ENCODE assay signal across 24 cellular contexts in genomic region chr20:63576311-63576710, GRCh38. TPM values are rescaled to one million over a fixed set of nuclear protein-coding genes. Genes with fewer than 3 reads are reported as not detected.
DNase-seq lines count a peak whose midpoint lies in the region; ATAC-seq and TF ChIP-seq lines count a peak whose summit lies in the region.
"Had no signal": no experiment of that assay in that cellular context is flagged by ENCODE, and none has a peak within 500 bp of the region (broad histone marks: within the 10 kb centered on the region; RNA-seq: fewer than 3 reads in every experiment).

No MANE protein-coding gene starts in this region.

- ATAC-seq in natural killer cell treated with Interleukin-12 subunit alpha and Interleukin-12 subunit beta and Interleukin-15 and Interleukin-18, amount 100 ng/mL, for 72 hours: no peak
- no peak for ATAC-seq in natural killer cell
- ATAC-seq: activated CD8-positive, alpha-beta memory T cell treated with anti-CD3 and anti-CD28 coated beads, Interleukin-2, amount 10 ng/mL, durations not matched to agents 7 days and 5 days; activated T-cell treated with anti-CD3 and anti-CD28 coated beads, Interleukin-2, amount 50 U/mL, for 4 hours; Panc1 had no signal

- H3K4me1 Mint-ChIP-seq in natural killer cell treated with Interleukin-12 subunit alpha and Interleukin-12 subunit beta and Interleukin-15 and Interleukin-18, amount 100 ng/mL, for 72 hours (ENCODE audit: low read depth in 2 of 2): peaks cover 0 to 5% of the 10 kb centered on the region in 2 donors
- H3K4me1 Mint-ChIP-seq in natural killer cell (peaks cover 0 to 4% of the 10 kb centered on the region in 2 donors), immature natural killer cell (peaks cover 0 to 3% of the 10 kb centered on the region in 2 donors)
- H3K4me1 Mint-ChIP-seq: activated CD8-positive, alpha-beta memory T cell treated with anti-CD3 and anti-CD28 coated beads, Interleukin-2, amount 10 ng/mL, durations not matched to agents 7 days and 5 days had no signal

- H3K36me3 Mint-ChIP-seq in natural killer cell treated with Interleukin-12 subunit alpha and Interleukin-12 subunit beta and Interleukin-15 and Interleukin-18, amount 100 ng/mL, for 72 hours: no peaks in the 10 kb centered on the region
- H3K36me3 Mint-ChIP-seq in natural killer cell: no peaks in the 10 kb centered on the region
- no peaks in the 10 kb centered on the region for H3K36me3 Mint-ChIP-seq in immature natural killer cell
- H3K36me3 Mint-ChIP-seq: activated CD8-positive, alpha-beta memory T cell treated with anti-CD3 and anti-CD28 coated beads, Interleukin-2, amount 10 ng/mL, durations not matched to agents 7 days and 5 days; IgD-negative memory B cell had no signal

- no peak overlapping the region for H3K4me3 ChIP-seq in HEK293 (ENCODE audit: low read depth, low read length)
- H3K4me3 ChIP-seq: adrenal gland, psoas muscle, tibial artery had no signal

- intact Hi-C loops in natural killer cell (cut with micrococcal nuclease): no loop called here

- peak overlapping the region; percentile 41 for H3K4me3 Mint-ChIP-seq in natural killer cell treated with Interleukin-12 subunit alpha and Interleukin-12 subunit beta and Interleukin-15 and Interleukin-18, amount 100 ng/mL, for 72 hours
- H3K4me3 Mint-ChIP-seq in natural killer cell: no peak overlapping the region
- peak overlapping the region in 3 of 5 donors; percentile 29 to 53 (median 46) for H3K4me3 Mint-ChIP-seq in immature natural killer cell
- H3K4me3 Mint-ChIP-seq: activated CD8-positive, alpha-beta memory T cell treated with anti-CD3 and anti-CD28 coated beads, Interleukin-2, amount 10 ng/mL, durations not matched to agents 7 days and 5 days; activated T-cell treated with anti-CD3 and anti-CD28 coated beads, Interleukin-2, amount 50 U/mL, for 4 hours had no signal

- TF ChIP-seq CTCF in natural killer cell (IDR thresholded peaks at IDR 0.05) (no peak), HEK293 (tag by site-specific recombination; IDR thresholded peaks at IDR 0.05) (no peak)

- H3K27ac Mint-ChIP-seq in natural killer cell treated with Interleukin-12 subunit alpha and Interleukin-12 subunit beta and Interleukin-15 and Interleukin-18, amount 100 ng/mL, for 72 hours: no peak overlapping the region
- H3K27ac Mint-ChIP-seq in natural killer cell (no peak overlapping the region), immature natural killer cell (no peak overlapping the region)
- H3K27ac Mint-ChIP-seq: activated CD8-positive, alpha-beta memory T cell treated with anti-CD3 and anti-CD28 coated beads, Interleukin-2, amount 10 ng/mL, durations not matched to agents 7 days and 5 days; IgD-negative memory B cell had no signal

- 0 out of 2 replicates have a peak, but pooled peaks cover 3% of the 10 kb centered on the region for H3K4me1 ChIP-seq in HEK293 (ENCODE audit: control insufficient read depth, insufficient read depth, low read length)

- POLR2A ChIA-PET in HEK293 (lab: Yijun Ruan, JAX): interaction anchor here (0.6 kb wide), 1 partner anchor 27 kb away, joined by 4 read pairs; no protein-coding TSS in a partner anchor

- no peaks in the 10 kb centered on the region for H3K9me3 Mint-ChIP-seq in natural killer cell treated with Interleukin-12 subunit alpha and Interleukin-12 subunit beta and Interleukin-15 and Interleukin-18, amount 100 ng/mL, for 72 hours
- H3K9me3 Mint-ChIP-seq in natural killer cell (no peaks in the 10 kb centered on the region), immature natural killer cell (no peaks in the 10 kb centered on the region)
- H3K9me3 Mint-ChIP-seq: activated T-cell treated with anti-CD3 and anti-CD28 coated beads, Interleukin-2, amount 50 U/mL, for 4 hours; IgD-negative memory B cell had no signal

- no peak for DNase-seq in natural killer cell treated with Interleukin-12 subunit alpha and Interleukin-12 subunit beta and Interleukin-15 and Interleukin-18, amount 100 ng/mL, for 72 hours (ENCODE audit: low spot score)
- DNase-seq in natural killer cell: no peak
- DNase-seq in immature natural killer cell: no peak
- DNase-seq in NCI-H2227 (lab: John Stamatoyannopoulos, UW; ENCODE audit: unreplicated experiment): no peak
- DNase-seq in ecto neural progenitor cell (ENCODE audit: low spot score): no peak
- DNase-seq in hypothalamus (lab: John Stamatoyannopoulos, UW): no peak
- DNase-seq: activated CD4-positive, alpha-beta T cell treated with anti-CD3 and anti-CD28 coated beads for 48 hours; activated CD8-positive, alpha-beta memory T cell treated with anti-CD3 and anti-CD28 coated beads, Interleukin-2, amount 10 ng/mL, durations not matched to agents 7 days and 5 days; activated naive CD4-positive, alpha-beta T cell; activated T-cell treated with anti-CD3 and anti-CD28 coated beads, Interleukin-2, amount 50 U/mL, for 4 hours; adrenal gland; cerebellar nuclear complex; NCI-H1436 treated with DMSO at 0.1 percent for 48 hours; occipital lobe; SHP77; stimulated activated CD4-positive, alpha-beta T cell treated with anti-CD3 and anti-CD28 coated beads, Interleukin-4, amount 100 ng/mL, for 1 hour; tibial artery had no signal

- peaks cover 0 to 3% of the 10 kb centered on the region in 2 experiments; a peak in 1 of 3 replicates for H3K36me3 ChIP-seq in HEK293 (ENCODE audit: control insufficient read depth in 2 of 2, insufficient read depth in 1 of 2, low read length in 2 of 2)
- H3K36me3 ChIP-seq: adrenal gland had no signal

- no peak overlapping the region for H3K27ac ChIP-seq in HEK293 (ENCODE audit: extremely low read depth, low read depth, low read length)
- H3K27ac ChIP-seq: adrenal gland, C4-2B, psoas muscle, tibial artery had no signal

- no peaks in the 10 kb centered on the region for H3K9me3 ChIP-seq in HEK293 (ENCODE audit: control insufficient read depth, insufficient read depth, low read depth, low read length)
- H3K9me3 ChIP-seq: adrenal gland, psoas muscle, tibial artery had no signal

- CTCF ChIA-PET in HEK293 (lab: Yijun Ruan, JAX): no interaction called here

- peaks cover 5 to 6% of the 10 kb centered on the region in 2 donors for H3K27me3 Mint-ChIP-seq in natural killer cell treated with Interleukin-12 subunit alpha and Interleukin-12 subunit beta and Interleukin-15 and Interleukin-18, amount 100 ng/mL, for 72 hours
- H3K27me3 Mint-ChIP-seq in natural killer cell (ENCODE audit: low read depth in 2 of 2) (peaks cover 0 to 9% of the 10 kb centered on the region in 2 donors), immature natural killer cell (ENCODE audit: low read depth in 3 of 3) (peaks cover 0 to 5% (median 2%) of the 10 kb centered on the region in 3 donors)

TF ChIP-seq in HEK293, 187 proteins besides CTCF, POLR2A, EP300 and RAD21:
- TF ChIP-seq ZXDB (tag by site-specific recombination; IDR thresholded peaks at IDR 0.05): no peak
- TF ChIP-seq ZNF362 (tag by site-specific recombination; IDR thresholded peaks at IDR 0.05): no peak
- no peak for TF ChIP-seq REPIN1 (tag by site-specific recombination; IDR thresholded peaks at IDR 0.05; ENCODE audit: low read depth)
- peak; percentile 93 for TF ChIP-seq PRDM1 (tag by site-specific recombination; IDR thresholded peaks at IDR 0.05)

RNA-seq across cellular contexts. Expression of gene HELZ2, which starts 2.3 kb away (rescaled TPM):
- 10 to 100 TPM; 19.6 to 27.6 TPM for total RNA-seq in natural killer cell treated with Interleukin-12 subunit alpha and Interleukin-12 subunit beta and Interleukin-15 and Interleukin-18, amount 100 ng/mL, for 72 hours
- total RNA-seq in natural killer cell: 10 to 100 TPM; 85.2 to 90.7 (median 89.4) TPM
- 10 to 100 TPM in 1 of 3 donors, 1 to 10 TPM in 2; 2.4 to 11.3 (median 3.7) TPM for polyA plus RNA-seq in immature natural killer cell

RNA-seq across cellular contexts. Expression of gene FNDC11, which starts 22.4 kb away (rescaled TPM):
- under 1 TPM; 0.31 to 0.39 TPM for total RNA-seq in natural killer cell treated with Interleukin-12 subunit alpha and Interleukin-12 subunit beta and Interleukin-15 and Interleukin-18, amount 100 ng/mL, for 72 hours
- under 1 TPM; 0.19 to 0.75 (median 0.25) TPM for total RNA-seq in natural killer cell
- not detected for polyA plus RNA-seq in immature natural killer cell

RNA-seq across cellular contexts. Expression of gene SRMS, which starts 28.8 kb away (rescaled TPM):
- total RNA-seq in natural killer cell treated with Interleukin-12 subunit alpha and Interleukin-12 subunit beta and Interleukin-15 and Interleukin-18, amount 100 ng/mL, for 72 hours: not detected
- under 1 TPM in 2 of 3 donors, not detected in 1; 0.16 to 0.23 TPM for total RNA-seq in natural killer cell
- polyA plus RNA-seq in immature natural killer cell: not detected
- total RNA-seq: activated CD8-positive, alpha-beta memory T cell treated with anti-CD3 and anti-CD28 coated beads, Interleukin-2, amount 10 ng/mL, durations not matched to agents 7 days and 5 days; activated T-cell treated with anti-CD3 and anti-CD28 coated beads, Interleukin-2, amount 50 U/mL, for 4 hours; adrenal gland; glomerular endothelial cell; occipital lobe; psoas muscle had no signal
- polyA plus RNA-seq: adrenal gland, AG04450, psoas muscle had no signal

RNA-seq across cellular contexts. Expression of gene PTK6, which starts 39.1 kb away (rescaled TPM):
- total RNA-seq in natural killer cell treated with Interleukin-12 subunit alpha and Interleukin-12 subunit beta and Interleukin-15 and Interleukin-18, amount 100 ng/mL, for 72 hours: under 1 TPM in 1 of 2 donors, not detected in 1; 0.19 TPM
- total RNA-seq in natural killer cell: under 1 TPM in 2 of 3 donors, not detected in 1; 0.16 to 0.48 TPM
- polyA plus RNA-seq in immature natural killer cell: under 1 TPM in 1 of 3 donors, not detected in 2; 0.37 TPM
- total RNA-seq: glomerular endothelial cell had no signal

RNA-seq across cellular contexts. Expression of gene GMEB2, which starts 50.6 kb away (rescaled TPM):
- 10 to 100 TPM; 14.7 to 15.5 TPM for total RNA-seq in natural killer cell treated with Interleukin-12 subunit alpha and Interleukin-12 subunit beta and Interleukin-15 and Interleukin-18, amount 100 ng/mL, for 72 hours
- 10 to 100 TPM; 11.7 to 15.1 (median 14.6) TPM for total RNA-seq in natural killer cell
- 10 to 100 TPM in 1 of 3 donors, 1 to 10 TPM in 1, not detected in 1; 2.7 to 11.4 TPM for polyA plus RNA-seq in immature natural killer cell
